Comparison of ENCODE assay signal across 11 cellular contexts in the genomic region with DNA sequence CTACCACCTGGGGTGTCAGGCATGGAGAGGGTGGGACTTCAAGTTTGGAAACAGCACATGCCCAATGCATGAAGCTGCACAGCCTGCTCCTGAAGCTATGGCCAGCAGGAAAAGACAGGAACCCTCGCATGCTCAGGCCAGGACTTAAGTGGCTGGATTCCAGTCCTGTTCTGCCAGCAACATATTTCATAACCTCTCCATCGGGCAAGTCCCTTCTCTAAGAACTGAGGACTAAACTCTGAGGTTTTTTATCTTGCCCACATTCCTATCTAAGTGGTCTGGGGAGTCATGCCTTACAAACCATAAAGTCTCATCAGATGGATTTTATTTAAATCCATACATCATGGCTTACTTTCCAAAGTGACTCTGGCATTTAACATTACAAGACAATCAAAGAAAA. TPM values are rescaled to one million over a fixed set of nuclear protein-coding genes. Genes with fewer than 3 reads are reported as not detected.
DNase-seq lines count a peak whose midpoint lies in the region; FAIRE-seq and TF ChIP-seq lines count a peak whose summit lies in the region.
"Had no signal": no experiment of that assay in that cellular context is flagged by ENCODE, and none has a peak within 500 bp of the region (broad histone marks: within the 10 kb centered on the region; RNA-seq: fewer than 3 reads in every experiment).

No MANE protein-coding gene starts in this region.

- H3K27ac ChIP-seq in epithelial cell of prostate (no peak overlapping the region), keratinocyte (ENCODE audit: control insufficient read depth, insufficient read depth, low read length) (no peak overlapping the region)
- H3K27ac ChIP-seq: VCaP had no signal

- no peak overlapping the region for H3K4me3 ChIP-seq in keratinocyte (ENCODE audit: control insufficient read depth in 2 of 3, extremely low read depth in 1 of 3, insufficient read depth in 2 of 3, low read depth in 1 of 3, low read length in 3 of 3)

- dilution Hi-C loops in keratinocyte (cut with MboI; ENCODE audit: extremely low pct_ligation_motif_present, low sequenced_read_pairs) = no loop called here

- no peak overlapping the region for H3K4me2 ChIP-seq in keratinocyte (ENCODE audit: control insufficient read depth, extremely low read depth, insufficient read depth, low read depth, low read length)

- H3K36me3 ChIP-seq in keratinocyte (ENCODE audit: control insufficient read depth in 2 of 2, extremely low read depth in 1 of 2, insufficient read depth in 2 of 2, low read length in 2 of 2) = no peaks in the 10 kb centered on the region

- FAIRE-seq in keratinocyte (lab: Jason Lieb, UNC) (peak; percentile 43), GM12891 (lab: Jason Lieb, UNC) (no peak), urothelium cell line (lab: Jason Lieb, UNC) (no peak)

- H2AFZ ChIP-seq in keratinocyte (ENCODE audit: control insufficient read depth, low read length) = peak overlapping the region; percentile 68

- TF ChIP-seq POLR2A in GM12891 (IDR thresholded peaks at IDR 0.05; ENCODE audit: low read depth, low read length) = no peak

- no peaks in the 10 kb centered on the region for H3K79me2 ChIP-seq in keratinocyte (ENCODE audit: control insufficient read depth, insufficient read depth, low read length)

- TF ChIP-seq CTCF in keratinocyte (optimal IDR thresholded peaks at IDR 0.05 in 1 of 3, IDR thresholded peaks at IDR 0.05 in 1 of 3, conservative IDR thresholded peaks at IDR 0.05 in 1 of 3; ENCODE audit: extremely low read depth in 1 of 3, insufficient read depth in 2 of 3, low read length in 3 of 3) = no peak

- peaks cover 22% of the 10 kb centered on the region for H3K4me1 ChIP-seq in keratinocyte (ENCODE audit: control insufficient read depth, extremely low read depth, insufficient read depth, low read length)

- no peaks in the 10 kb centered on the region for H3K27me3 ChIP-seq in keratinocyte (ENCODE audit: control insufficient read depth, extremely low read depth, insufficient read depth, low read length)

- DNase-seq in AG08396 (ENCODE audit: low spot score) (peak; percentile 48), M059J (ENCODE audit: low read depth) (peak; percentile 73), epithelial cell of prostate (ENCODE audit: low read depth, low spot score) (peak; percentile 12), keratinocyte (ENCODE audit: low read depth, low spot score) (peak; percentile 17), GM12891 (ENCODE audit: insufficient read length, low spot score) (no peak), urothelium cell line (ENCODE audit: low spot score) (no peak), NCI-H2107 treated with DMSO at 0.1 percent for 48 hours (lab: John Stamatoyannopoulos, UW; ENCODE audit: unreplicated experiment) (no peak), NCI-H345 treated with DMSO at 0.1 percent for 48 hours (lab: John Stamatoyannopoulos, UW; ENCODE audit: unreplicated experiment) (no peak)
- DNase-seq: DMS79, NCI-H2227 treated with DMSO at 0.1 percent for 48 hours had no signal

- H3K9ac ChIP-seq in keratinocyte (ENCODE audit: control insufficient read depth, extremely low read depth, insufficient read depth, low read length) = no peak overlapping the region

- H3K9me1 ChIP-seq in keratinocyte (ENCODE audit: control insufficient read depth, extremely low read depth, insufficient read depth, low read length) = no peaks in the 10 kb centered on the region

- no peaks in the 10 kb centered on the region for H3K9me3 ChIP-seq in keratinocyte (ENCODE audit: control insufficient read depth, low read depth, low read length)

- no peaks in the 10 kb centered on the region for H4K20me1 ChIP-seq in keratinocyte (ENCODE audit: control insufficient read depth, extremely low read depth, insufficient read depth, low read length)

TF ChIP-seq in GM12891, 5 proteins besides CTCF, POLR2A, EP300 and RAD21:
- TF ChIP-seq TAF1 (IDR thresholded peaks at IDR 0.05; ENCODE audit: low read depth, low read length) (no peak), POU2F2 (IDR thresholded peaks at IDR 0.05; ENCODE audit: low read depth, low read length) (no peak), SPI1 (IDR thresholded peaks at IDR 0.05; ENCODE audit: low read depth, low read length) (no peak), PAX5 (IDR thresholded peaks at IDR 0.05; ENCODE audit: insufficient read depth, low read length, severe bottlenecking) (no peak), POLR2AphosphoS5 (IDR thresholded peaks at IDR 0.05; ENCODE audit: low read depth, low read length) (no peak)

RNA-seq across cellular contexts. Expression of a gene that starts 27.5 kb away (rescaled TPM):
- total RNA-seq in M059J (2014; rRNA removed; shearing (Covaris generic)) = 12.0 and 20.5 TPM in 2 replicates
- polyA plus RNA-seq in keratinocyte = 5.4 to 8.7 TPM (median 8.4 TPM) in 3 replicates
- 2.9 TPM for polyA plus RNA-seq in keratinocyte (2011; ENCODE audit: low read depth)
- 2.7 and 3.0 TPM in 2 replicates for polyA plus RNA-seq in keratinocyte (2011; cell fraction: cytosol; rRNA removed)
- polyA plus RNA-seq in keratinocyte (2011; cell fraction: nucleus; rRNA removed) = 25.0 and 25.1 TPM in 2 replicates
- 3.9 and 4.2 TPM in 2 replicates for polyA plus RNA-seq in keratinocyte (2012; ENCODE audit: low replicate concordance)
- polyA minus RNA-seq in keratinocyte = 5.0 to 20.1 TPM (median 13.8 TPM) in 3 replicates
- 3.8 TPM for polyA minus RNA-seq in keratinocyte (2011; cell fraction: cytosol; rRNA and poly(A)+ RNA removed)
- 12.9 and 26.3 TPM in 2 replicates for polyA minus RNA-seq in keratinocyte (2011; cell fraction: nucleus; rRNA and poly(A)+ RNA removed)
- 1.7 TPM for polyA plus RNA-seq in GM12891 (2012; ENCODE audit: low read depth, missing spikeins)

Comparison
In these comparisons a context has a peak if more than half of its experiments do, and no peak if none do; other contexts are left out.
1. DNase-seq: peak in AG08396 (single experiment), M059J (single experiment), epithelial cell of prostate (single experiment) and keratinocyte (single experiment); none in GM12891 (single experiment), urothelium cell line (single experiment), NCI-H2107 treated with DMSO at 0.1 percent for 48 hours (single experiment) and NCI-H345 treated with DMSO at 0.1 percent for 48 hours (single experiment).